In genomic region chr18:79576686-79577351, GRCh38 we compare ENCODE assay signal across 13 cellular contexts.
DNase-seq lines count a peak whose midpoint lies in the region; ATAC-seq and TF ChIP-seq lines count a peak whose summit lies in the region.
"Had no signal": no experiment of that assay in that cellular context is flagged by ENCODE, and none has a peak within 500 bp of the region (broad histone marks: within the 10 kb centered on the region; RNA-seq: fewer than 3 reads in every experiment).

No MANE protein-coding gene starts in this region.

- CTCF ChIA-PET in activated CD4-positive, alpha-beta T cell treated with anti-CD3 and anti-CD28 coated beads for 36 hours (lab: Charles Lee) = no interaction called here

- no peak overlapping the region for H3K27ac ChIP-seq in osteoblast (ENCODE audit: low read depth, low read length)

- no peak overlapping the region for H3K27ac Mint-ChIP-seq in activated CD4-positive, alpha-beta T cell treated with anti-CD3 and anti-CD28 coated beads for 36 hours
- H3K27ac Mint-ChIP-seq: CD4-positive, CD25-positive, alpha-beta regulatory T cell had no signal

- peaks cover 6% of the 10 kb centered on the region for H3K4me1 ChIP-seq in NT2/D1 (ENCODE audit: insufficient read depth, insufficient read length)
- no peaks in the 10 kb centered on the region for H3K4me1 ChIP-seq in osteoblast (ENCODE audit: insufficient read depth, low read length)
- H3K4me1 ChIP-seq: HAP-1 had no signal

- intact Hi-C loops in activated CD4-positive, alpha-beta T cell treated with anti-CD3 and anti-CD28 coated beads for 36 hours (cut with DNase I, micrococcal nuclease) = no loop called here

- no peaks in the 10 kb centered on the region for H3K79me2 ChIP-seq in osteoblast (ENCODE audit: insufficient read depth, low read length)

- H3K4me3 Mint-ChIP-seq in activated CD4-positive, alpha-beta T cell treated with anti-CD3 and anti-CD28 coated beads for 36 hours = no peak overlapping the region
- H3K4me3 Mint-ChIP-seq: CD4-positive, CD25-positive, alpha-beta regulatory T cell had no signal

- H3K9ac ChIP-seq in NT2/D1 (ENCODE audit: insufficient read length, low read depth) = peak overlapping the region; percentile 39

- H3K27me3 ChIP-seq in NT2/D1 (ENCODE audit: insufficient read depth, insufficient read length) (no peaks in the 10 kb centered on the region), osteoblast (ENCODE audit: insufficient read depth, low read length) (peaks cover 5% of the 10 kb centered on the region)

- no peak overlapping the region for H2AFZ ChIP-seq in osteoblast (ENCODE audit: low read length)

- H3K4me2 ChIP-seq in osteoblast (ENCODE audit: insufficient read depth, low read length) = no peak overlapping the region

- DNase-seq in C1 segment of cervical spinal cord (lab: John Stamatoyannopoulos, UW) (peak in 12 of 14 donors; percentile 6 to 88 (median 65)), NT2/D1 (ENCODE audit: low read depth, low spot score) (no peak), globus pallidus (ENCODE audit: low spot score) (peak; percentile 92), osteoblast (ENCODE audit: insufficient read length, low spot score, missing footprints) (peak; percentile 62), cerebellar nuclear complex (lab: John Stamatoyannopoulos, UW) (no peak), NCI-H524 treated with DMSO at 0.1 percent for 48 hours (lab: John Stamatoyannopoulos, UW) (no peak), GM10266 (ENCODE audit: extremely low spot score) (no peak)
- DNase-seq in activated CD4-positive, alpha-beta T cell treated with anti-CD3 and anti-CD28 coated beads for 36 hours = no peak
- DNase-seq: activated CD4-positive, CD25-positive, alpha-beta regulatory T cell; CD4-positive, CD25-positive, alpha-beta regulatory T cell; NCI-H82; stimulated activated CD4-positive, alpha-beta T cell treated with anti-CD3 and anti-CD28 coated beads, Interleukin-2, amount 100 ng/mL, for 24 hours had no signal

- H3K9me3 Mint-ChIP-seq in activated CD4-positive, alpha-beta T cell treated with anti-CD3 and anti-CD28 coated beads for 36 hours (ENCODE audit: low read depth) = peaks cover 9% of the 10 kb centered on the region

- peaks cover 25% of the 10 kb centered on the region for H3K9me3 ChIP-seq in NT2/D1 (ENCODE audit: insufficient read depth, low read length)
- peaks cover 4% of the 10 kb centered on the region for H3K9me3 ChIP-seq in osteoblast (ENCODE audit: low read depth, low read length)

- POLR2A ChIA-PET in activated CD4-positive, alpha-beta T cell treated with anti-CD3 and anti-CD28 coated beads for 36 hours (lab: Charles Lee) = no interaction called here

- H3K4me1 Mint-ChIP-seq in activated CD4-positive, alpha-beta T cell treated with anti-CD3 and anti-CD28 coated beads for 36 hours = peaks cover 2% of the 10 kb centered on the region
- H3K4me1 Mint-ChIP-seq: CD4-positive, CD25-positive, alpha-beta regulatory T cell had no signal

- no peaks in the 10 kb centered on the region for H4K20me1 ChIP-seq in osteoblast (ENCODE audit: insufficient read depth, low read length)

- ATAC-seq in activated CD4-positive, alpha-beta T cell treated with anti-CD3 and anti-CD28 coated beads for 36 hours = no peak

- H3K36me3 ChIP-seq in NT2/D1 (ENCODE audit: insufficient read depth, insufficient read length, low read length) = no peaks in the 10 kb centered on the region
- no peaks in the 10 kb centered on the region for H3K36me3 ChIP-seq in osteoblast (ENCODE audit: insufficient read depth, low read length)
- H3K36me3 ChIP-seq: HAP-1 had no signal

- no peaks in the 10 kb centered on the region for H3K27me3 Mint-ChIP-seq in activated CD4-positive, alpha-beta T cell treated with anti-CD3 and anti-CD28 coated beads for 36 hours
- H3K27me3 Mint-ChIP-seq: CD4-positive, CD25-positive, alpha-beta regulatory T cell had no signal

- H3K4me3 ChIP-seq in NT2/D1 (ENCODE audit: insufficient read length, low read depth) (no peak overlapping the region), osteoblast (ENCODE audit: insufficient read depth, low read length) (no peak overlapping the region)
- H3K4me3 ChIP-seq: HAP-1 had no signal

- H3K36me3 Mint-ChIP-seq in activated CD4-positive, alpha-beta T cell treated with anti-CD3 and anti-CD28 coated beads for 36 hours (ENCODE audit: low read depth) = peaks cover 6% of the 10 kb centered on the region
- H3K36me3 Mint-ChIP-seq: CD4-positive, CD25-positive, alpha-beta regulatory T cell had no signal

- TF ChIP-seq CTCF in osteoblast (IDR thresholded peaks at IDR 0.05; ENCODE audit: extremely low read depth, low read depth, low read length) (no peak), GM10266 (IDR thresholded peaks at IDR 0.05; ENCODE audit: control insufficient read depth, insufficient read depth, low read depth, missing control alignments) (no peak)

Comparison
In these comparisons a context has a peak if more than half of its experiments do, and no peak if none do; other contexts are left out.
1. DNase-seq: peak in C1 segment of cervical spinal cord (12 of 14), globus pallidus (single experiment) and osteoblast (single experiment); none in NT2/D1 (single experiment), cerebellar nuclear complex (0 of 2), activated CD4-positive, alpha-beta T cell treated with anti-CD3 and anti-CD28 coated beads for 36 hours (single experiment), NCI-H524 treated with DMSO at 0.1 percent for 48 hours (single experiment) and GM10266 (single experiment).